In the genomic region with DNA sequence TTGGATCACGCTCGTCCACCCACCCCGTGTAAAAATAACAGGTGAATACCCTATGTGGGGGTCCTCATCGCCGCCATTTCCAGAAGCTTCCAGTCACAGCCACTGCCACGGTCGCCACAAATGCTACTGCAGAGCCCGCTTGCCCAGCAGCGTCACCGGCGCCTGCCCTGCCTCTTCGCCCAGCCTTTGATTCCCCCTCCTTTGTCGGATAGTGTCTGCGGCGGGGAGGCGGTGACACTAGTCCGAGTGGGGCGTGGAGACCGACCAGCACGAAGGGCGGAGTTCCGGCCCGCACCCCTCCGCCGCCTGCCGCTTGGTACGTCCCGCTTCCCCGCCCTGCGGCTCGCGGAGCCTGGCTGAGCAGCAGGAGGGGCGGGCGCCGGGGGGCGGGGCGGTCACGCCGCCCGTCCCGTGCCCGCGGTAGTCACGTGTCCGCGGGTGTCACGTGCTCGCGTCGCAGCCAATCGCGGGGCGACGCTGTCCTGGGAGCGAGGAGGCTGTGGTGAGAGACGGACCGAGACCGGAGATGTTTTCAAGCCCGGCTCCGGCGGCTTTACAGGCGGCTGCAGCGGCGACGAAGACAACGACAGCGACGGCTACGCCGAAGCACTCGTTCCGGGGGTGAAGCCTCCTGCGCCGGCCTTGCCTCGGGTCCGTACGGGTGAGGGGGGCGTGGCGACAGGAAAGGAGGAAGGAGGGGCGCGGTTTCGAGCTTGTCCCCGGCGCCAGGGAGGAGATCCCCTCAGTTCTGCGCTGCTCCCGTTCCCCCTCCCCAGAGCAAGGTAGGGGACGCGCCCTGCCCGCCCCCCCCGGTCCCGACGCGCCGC, we compare ENCODE assay signal across 8 cellular contexts. TPM values are rescaled to one million over a fixed set of nuclear protein-coding genes. Genes with fewer than 3 reads are reported as not detected.
DNase-seq lines count a peak whose midpoint lies in the region; ATAC-seq and TF ChIP-seq lines count a peak whose summit lies in the region.

TSS of gene ANKRD12 (plus strand) at position 467 of the 827 bp plus-strand sequence. CDS start 45,652 bp downstream, outside the sequence.

- intact Hi-C loops in left lung (cut with DNase I): no loop called here

- DNase-seq in NCI-H748 treated with DMSO at 0.1 percent for 48 hours (lab: John Stamatoyannopoulos, UW) (peak; percentile 85), dedifferentiated amniotic fluid mesenchymal stem cell (ENCODE audit: extremely low spot score) (peak; percentile 92), left lung (peak; percentile 98 to 99)
- DNase-seq in activated CD4-positive, alpha-beta T cell treated with anti-CD3 and anti-CD28 coated beads, Interleukin-2, amount 50 U/mL, for 24 hours (ENCODE audit: low read depth in 1 of 2, low spot score in 1 of 2): peak; percentile 94
- DNase-seq in stimulated activated CD4-positive, alpha-beta T cell treated with anti-CD3 and anti-CD28 coated beads, Interleukin-2, amount 100 ng/mL, for 4 hours (ENCODE audit: low read depth): peak; percentile 94

- H3K27me3 ChIP-seq in left lung: no peaks in the 10 kb centered on the region

- H3K9me3 ChIP-seq in left lung: no peaks in the 10 kb centered on the region

- H3K4me1 ChIP-seq in left lung: peaks cover 18 to 68% of the 10 kb centered on the region in 2 donors

- peak; percentile 75 for ATAC-seq in GM19397 (IDR thresholded peaks at IDR 0.05; ENCODE audit: unreplicated experiment)
- peak; percentile 67 for ATAC-seq in HG03565 (IDR thresholded peaks at IDR 0.05; ENCODE audit: unreplicated experiment)
- ATAC-seq in left lung: peak; percentile 96

- H3K27ac ChIP-seq in C4-2B: peak within 1 kb of the TSS; percentile 84
- H3K27ac ChIP-seq in left lung: peak within 1 kb of the TSS; percentile 99

- H3K36me3 ChIP-seq in left lung: peaks cover 0 to 33% of the 10 kb centered on the region in 2 donors

- peak within 1 kb of the TSS; percentile 78 to 80 for H3K4me3 ChIP-seq in left lung

- no peak for TF ChIP-seq CTCF in C4-2B (conservative IDR thresholded peaks at IDR 0.05)
- TF ChIP-seq CTCF in left lung (IDR thresholded peaks at IDR 0.05): no peak

RNA-seq across cellular contexts. Expression of gene ANKRD12, which starts in this region (rescaled TPM):
- total RNA-seq in left lung: 10 to 100 TPM; 47.6 to 64.3 TPM

Comparison
In these comparisons a context has a peak if more than half of its experiments do, and no peak if none do; other contexts are left out.
1. Peak in every context shown above with its lines: DNase-seq, ATAC-seq, H3K4me3 ChIP-seq and H3K27ac ChIP-seq.